Comparison of ENCODE assay signal across 14 cellular contexts in the genomic region with DNA sequence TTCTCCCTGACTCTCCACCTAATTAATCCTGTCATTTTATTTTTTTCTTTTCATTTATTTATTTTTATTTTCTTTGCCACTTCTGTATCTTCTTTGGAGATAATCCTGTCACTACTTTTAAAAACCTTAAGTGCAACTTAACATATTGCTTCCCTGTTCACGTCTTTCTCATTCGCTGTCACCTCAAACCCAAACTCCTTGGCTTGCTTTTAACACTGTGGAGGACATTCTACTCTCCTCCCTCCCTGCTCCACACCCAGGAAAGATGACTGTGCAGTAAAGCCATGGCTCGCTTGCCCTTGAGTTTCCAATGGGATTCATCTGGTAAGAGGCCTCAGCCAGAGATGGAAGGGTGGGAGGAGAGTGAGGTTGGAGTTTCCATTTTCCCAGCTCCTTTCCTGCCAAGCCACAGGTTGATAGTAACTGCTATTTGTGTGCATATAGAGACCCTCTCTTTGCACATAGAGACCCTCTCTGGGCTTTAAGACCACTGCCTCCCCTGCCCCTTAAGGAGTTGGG. TPM values are rescaled to one million over a fixed set of nuclear protein-coding genes. Genes with fewer than 3 reads are reported as not detected.
A peak's percentile ranks its signal among the peaks of the same experiment; 100 is the strongest.
DNase-seq lines count a peak whose midpoint lies in the region; ATAC-seq, FAIRE-seq and TF ChIP-seq lines count a peak whose summit lies in the region.
"Had no signal": no experiment of that assay in that cellular context is flagged by ENCODE, and none has a peak within 500 bp of the region (broad histone marks: within the 10 kb centered on the region; RNA-seq: fewer than 3 reads in every experiment).

No MANE protein-coding gene starts in this region.

- no peak overlapping the region for H3K4ac ChIP-seq in neuronal stem cell (ENCODE audit: low read length)

- H2AFZ ChIP-seq in K562 (ENCODE audit: low read depth, low read length) = peak overlapping the region; percentile 92
- no peak overlapping the region for H2AFZ ChIP-seq in neuronal stem cell (ENCODE audit: low read length)

- 5% methylated on average over 3 of the region's 3 CpGs for WGBS in K562 (ENCODE audit: insufficient coverage, low coverage, missing lambda C conversion rate)
- WGBS in suprapubic skin = 71% methylated on average over 3 of the region's 3 CpGs
- WGBS in neuronal stem cell (ENCODE audit: extremely low coverage in 2 of 2, insufficient read length in 2 of 2, insufficient replicate concordance in 1 of 2), 2 donors = no CpG with 5 or more reads among the region's 3 CpGs

- no peak overlapping the region for H3K18ac ChIP-seq in neuronal stem cell (ENCODE audit: low read length)

- H3K4me2 ChIP-seq in K562 (ENCODE audit: insufficient read depth, low read length) (peak overlapping the region; percentile 26), neuronal stem cell (ENCODE audit: insufficient read depth, low read length, poor library complexity, severe bottlenecking) (no peak overlapping the region)
- H3K4me2 ChIP-seq: SK-N-SH had no signal

- H3K9me1 ChIP-seq in K562 (ENCODE audit: control insufficient read depth, insufficient read depth, low read length) = no peaks in the 10 kb centered on the region

- no peaks in the 10 kb centered on the region for H3K79me1 ChIP-seq in neuronal stem cell (ENCODE audit: low read depth, low read length)

- DNase-seq in K562 (ENCODE audit: extremely low read depth in 1 of 4, low spot score in 3 of 4) (peak; percentile 53 to 81 (median 66)), left ventricle myocardium superior (no peak), suprapubic skin (ENCODE audit: low spot score in 2 of 2) (no peak), HuH-7.5 (ENCODE audit: low spot score) (no peak), neuronal stem cell (ENCODE audit: low spot score) (no peak), posterior cingulate gyrus (no peak)
- DNase-seq: activated CD8-positive, alpha-beta T cell treated with anti-CD3 and anti-CD28 coated beads, Interleukin-2, amount 10 ng/mL, durations not matched to agents 7 days and 5 days; foreskin melanocyte; NCI-H2107; SK-N-SH had no signal

- in situ Hi-C loops in K562 (cut with MboI) = loop anchor here (5.0 kb wide), 1 partner anchor 67 kb away; no protein-coding TSS in a partner anchor

- POLR2A ChIA-PET in HEK293 (lab: Yijun Ruan, JAX) (interaction anchor here (1.2 kb wide), 1 partner anchor 26 kb away, joined by 3 read pairs; no protein-coding TSS in a partner anchor), K562 (lab: Yijun Ruan, JAX) (interaction anchor here (0.7 to 1.6 kb wide), 3 partner anchors 11 to 28 kb away, joined by 3 to 8 read pairs (median 4); no protein-coding TSS in a partner anchor)

- no peak overlapping the region for H4K91ac ChIP-seq in neuronal stem cell (ENCODE audit: low read depth, low read length, poor library complexity)

- no peak overlapping the region for H3K27ac ChIP-seq in HEK293 (ENCODE audit: extremely low read depth, low read depth, low read length)
- peak overlapping the region; percentile 63 for H3K27ac ChIP-seq in K562 (ENCODE audit: extremely low read depth, low read depth, low read length)
- H3K27ac ChIP-seq in suprapubic skin = peak overlapping the region; percentile 37
- no peak overlapping the region for H3K27ac ChIP-seq in neuronal stem cell (replicated peaks; ENCODE audit: low read length)

- 0 out of 2 replicates have a peak, but pooled peaks have one; percentile 29 for TF ChIP-seq POLR2A in K562 (conservative IDR thresholded peaks at IDR 0.05)
- no peak for TF ChIP-seq POLR2A in suprapubic skin (IDR thresholded peaks at IDR 0.05)

- no peak overlapping the region for H3K23ac ChIP-seq in neuronal stem cell (ENCODE audit: low read depth, low read length, poor library complexity)

- H3K9ac ChIP-seq in K562 (ENCODE audit: insufficient read depth in 1 of 2, low read depth in 2 of 2, low read length in 2 of 2) (peak overlapping the region; percentile 8 to 33; a peak in 3 of 4 replicates), neuronal stem cell (ENCODE audit: low read depth, low read length, poor library complexity) (no peak overlapping the region)
- H3K9ac ChIP-seq: SK-N-SH had no signal

- BruUV-seq in K562 (replicated peaks; lab: Mats Ljungman, UMichigan) = no TSS peak

- H4K8ac ChIP-seq in neuronal stem cell (ENCODE audit: low read depth, low read length) = no peak overlapping the region

- H2BK120ac ChIP-seq in neuronal stem cell (ENCODE audit: low read depth, low read length) = no peak overlapping the region

- H3K14ac ChIP-seq in neuronal stem cell (ENCODE audit: low read length) = no peak overlapping the region

- TF ChIP-seq CTCF in HEK293 (tag by site-specific recombination; IDR thresholded peaks at IDR 0.05) (no peak), K562 (IDR thresholded peaks at IDR 0.05 in 2 of 3, conservative IDR thresholded peaks at IDR 0.05 in 1 of 3; ENCODE audit: insufficient read depth in 2 of 3, low read depth in 1 of 3, low read length in 3 of 3) (no peak), suprapubic skin (IDR thresholded peaks at IDR 0.05) (no peak)

- no peak overlapping the region for H2BK12ac ChIP-seq in neuronal stem cell (ENCODE audit: low read length)

- peak; percentile 40 for FAIRE-seq in K562 (lab: Jason Lieb, UNC)
- FAIRE-seq: astrocyte, GM19239 had no signal

- H3K27me3 ChIP-seq in K562 (ENCODE audit: control insufficient read depth in 2 of 2, insufficient read depth in 2 of 2, low read length in 2 of 2) (no peaks in the 10 kb centered on the region), suprapubic skin (no peaks in the 10 kb centered on the region), neuronal stem cell (ENCODE audit: control insufficient read depth in 3 of 3, insufficient read depth in 3 of 3, low read depth in 1 of 3, low read length in 3 of 3) (no peaks in the 10 kb centered on the region)

- intact Hi-C loops in K562 (cut with micrococcal nuclease) = loop anchor here (10.0 kb wide), 1 partner anchor 135 kb away; the partner anchor contains the start of gene PSMG1
- intact Hi-C loops in left ventricle myocardium superior (cut with micrococcal nuclease) = loop anchor here (10.0 kb wide), 1 partner anchor 65 kb away; a partner anchor contains a TSS
- intact Hi-C loops in posterior cingulate gyrus (cut with DNase I) = no loop called here

- no peaks in the 10 kb centered on the region; the same call in 1 of the 2 replicates for H3K4me1 ChIP-seq in HEK293 (ENCODE audit: control insufficient read depth, insufficient read depth, low read length)
- peaks cover 22 to 53% of the 10 kb centered on the region in 2 experiments for H3K4me1 ChIP-seq in K562 (replicated peaks in 1 of 2; ENCODE audit: control insufficient read depth in 2 of 2, insufficient read depth in 2 of 2, low read length in 2 of 2)
- H3K4me1 ChIP-seq in suprapubic skin = peaks cover 16% of the 10 kb centered on the region
- no peaks in the 10 kb centered on the region for H3K4me1 ChIP-seq in neuronal stem cell (ENCODE audit: control insufficient read depth in 2 of 2, insufficient read depth in 1 of 2, low read depth in 1 of 2, low read length in 2 of 2)

- H3K4me3 ChIP-seq in HEK293 (ENCODE audit: low read depth, low read length) (no peak overlapping the region), K562 (no peak overlapping the region), suprapubic skin (no peak overlapping the region), neuronal stem cell (ENCODE audit: low read length in 2 of 2) (no peak overlapping the region)
- H3K4me3 ChIP-seq: psoas muscle had no signal

- CTCF ChIA-PET in HEK293 (lab: Yijun Ruan, JAX) = interaction anchor here (0.9 kb wide), 1 partner anchor 123 kb away, joined by 5 read pairs; no protein-coding TSS in a partner anchor
- CTCF ChIA-PET in K562 (lab: Yijun Ruan, JAX; ENCODE audit: low intra/inter-chr PET ratio) = no interaction called here

- H3K9me3 ChIP-seq in HEK293 (ENCODE audit: control insufficient read depth, insufficient read depth, low read depth, low read length) = no peaks in the 10 kb centered on the region
- 0 out of 2 replicates have a peak, but pooled peaks cover 2% of the 10 kb centered on the region for H3K9me3 ChIP-seq in K562 (replicated peaks; ENCODE audit: control insufficient read depth, insufficient read depth, low read depth, low read length)
- H3K9me3 ChIP-seq in suprapubic skin = no peaks in the 10 kb centered on the region
- no peaks in the 10 kb centered on the region for H3K9me3 ChIP-seq in neuronal stem cell (replicated peaks in 1 of 2; ENCODE audit: control insufficient read depth in 2 of 2, insufficient read depth in 1 of 2, low read depth in 1 of 2, low read length in 2 of 2)
- H3K9me3 ChIP-seq: psoas muscle, SK-N-SH had no signal

- ATAC-seq in K562 (peak; percentile 70), left ventricle myocardium superior (peak; percentile 72)
- ATAC-seq: activated CD8-positive, alpha-beta T cell treated with anti-CD3 and anti-CD28 coated beads, Interleukin-2, amount 10 ng/mL, durations not matched to agents 7 days and 5 days had no signal

- H3K79me2 ChIP-seq in K562 (ENCODE audit: control insufficient read depth, insufficient read depth, low read length) = peaks cover 1% of the 10 kb centered on the region; the same call in 2 of the 3 replicates

- H2BK15ac ChIP-seq in neuronal stem cell (ENCODE audit: low read length) = no peak overlapping the region

- TF ChIP-seq RAD21 in K562 (CRISPR knock-in tag; conservative IDR thresholded peaks at IDR 0.05 in 1 of 2, IDR thresholded peaks at IDR 0.05 in 1 of 2) = no peak

- H4K20me1 ChIP-seq in K562 (replicated peaks; ENCODE audit: control insufficient read depth, insufficient read depth, low read length) = no peaks in the 10 kb centered on the region

- H2AK5ac ChIP-seq in neuronal stem cell (ENCODE audit: low read depth, low read length) = no peak overlapping the region

- no peaks in the 10 kb centered on the region for H3K36me3 ChIP-seq in HEK293 (ENCODE audit: control insufficient read depth in 2 of 2, insufficient read depth in 1 of 2, low read length in 2 of 2)
- H3K36me3 ChIP-seq in K562 (ENCODE audit: control insufficient read depth, insufficient read depth, low read length) = no peaks in the 10 kb centered on the region
- H3K36me3 ChIP-seq in suprapubic skin = no peaks in the 10 kb centered on the region
- no peaks in the 10 kb centered on the region for H3K36me3 ChIP-seq in neuronal stem cell (replicated peaks in 1 of 2; ENCODE audit: control insufficient read depth in 2 of 2, insufficient read depth in 2 of 2, low read length in 2 of 2)

- H2BK5ac ChIP-seq in neuronal stem cell (ENCODE audit: low read length) = no peak overlapping the region

- TF ChIP-seq EP300 in K562 (IDR thresholded peaks at IDR 0.05; ENCODE audit: low read length) = peak; percentile 50; the same call in 1 of the 2 replicates
- TF ChIP-seq EP300 in suprapubic skin (IDR thresholded peaks at IDR 0.05) = no peak

RNA-seq across cellular contexts. Expression of gene BRWD1, which starts 6.4 kb away (rescaled TPM):
- total RNA-seq in K562 (2011; cell fraction: chromatin; rRNA removed; ENCODE audit: low replicate concordance) = 104 and 356 TPM in 2 replicates
- 54.4 and 64.3 TPM in 2 replicates for total RNA-seq in K562 (2011; cell fraction: nucleolus; rRNA removed)
- total RNA-seq in K562 (2011; cell fraction: nucleoplasm; rRNA removed) = 179 and 274 TPM in 2 replicates
- 29.8 and 34.1 TPM in 2 replicates for total RNA-seq in K562 (2014; rRNA removed)
- 60.2 and 70.5 TPM in 2 replicates for total RNA-seq in K562 (2014; rRNA removed; fragmentation: Illumina TruSeq; extraction: Trizol)
- total RNA-seq in K562 (2015; rRNA removed; fragmentation: Illumina TruSeq; extraction: Trizol) = 45.4 and 48.3 TPM in 2 replicates
- 40.5 and 42.4 TPM in 2 replicates for total RNA-seq in K562 (2021)
- polyA plus RNA-seq in K562 (2011; rRNA removed) = 27.8 and 39.5 TPM in 2 replicates
- 9.7 and 20.5 TPM in 2 replicates for polyA plus RNA-seq in K562 (2011; cell fraction: cytosol; rRNA removed)
- polyA plus RNA-seq in K562 (2011; cell fraction: nucleus; rRNA removed) = 26.0 and 35.2 TPM in 2 replicates
- 17.7 and 21.7 TPM in 2 replicates for polyA plus RNA-seq in K562 (2012)
- 23.0 and 25.3 TPM in 2 replicates for polyA plus RNA-seq in K562 (2014; fragmentation: Illumina TruSeq; extraction: Trizol)
- polyA plus RNA-seq in K562 (2014; fragmentation: Nextera tagmentation; extraction: Ambion mirVana) = 10 to 100 TPM; 10.1 to 11.2 TPM
- polyA plus RNA-seq in K562 (2014; rRNA removed) = 22.9 and 28.0 TPM in 2 replicates
- polyA minus RNA-seq in K562 (2011; rRNA and poly(A)+ RNA removed) = 152 and 172 TPM in 2 replicates
- polyA minus RNA-seq in K562 (2011; cell fraction: cytosol; rRNA and poly(A)+ RNA removed) = 28.8 and 35.4 TPM in 2 replicates
- polyA minus RNA-seq in K562 (2011; cell fraction: nucleus; rRNA and poly(A)+ RNA removed) = 123 and 195 TPM in 2 replicates
- total RNA-seq in left ventricle myocardium superior = 34.2 TPM
- total RNA-seq in suprapubic skin = 100 to 1,000 TPM in 1 of 4 donors, 10 to 100 TPM in 3; 45.7 to 143 (median 63.1) TPM
- 18.5 TPM for polyA plus RNA-seq in neuronal stem cell (2013, experiment 1 of 2)
- 19.3 TPM for polyA plus RNA-seq in neuronal stem cell (2013, experiment 2 of 2)

RNA-seq across cellular contexts. Expression of gene HMGN1, which starts 29.0 kb away (rescaled TPM):
- total RNA-seq in K562 (2011; cell fraction: chromatin; rRNA removed; ENCODE audit: low replicate concordance) = 108 and 251 TPM in 2 replicates
- total RNA-seq in K562 (2011; cell fraction: nucleolus; rRNA removed) = 84.9 and 94.7 TPM in 2 replicates
- 175 and 253 TPM in 2 replicates for total RNA-seq in K562 (2011; cell fraction: nucleoplasm; rRNA removed)
- total RNA-seq in K562 (2014; rRNA removed) (440 and 497 TPM in 2 replicates), K562 (2014; rRNA removed; fragmentation: Illumina TruSeq; extraction: Trizol) (567 and 664 TPM in 2 replicates), K562 (2015; rRNA removed; fragmentation: Illumina TruSeq; extraction: Trizol) (577 and 626 TPM in 2 replicates), K562 (2021) (524 and 567 TPM in 2 replicates), left ventricle myocardium superior (75.4 TPM), suprapubic skin (100 to 1,000 TPM in 2 of 4 donors, 10 to 100 TPM in 2; 63.1 to 130 (median 101) TPM)
- polyA plus RNA-seq in K562 (2011; rRNA removed) (329 and 455 TPM in 2 replicates), K562 (2014; fragmentation: Illumina TruSeq; extraction: Trizol) (478 and 498 TPM in 2 replicates), K562 (2014; fragmentation: Nextera tagmentation; extraction: Ambion mirVana) (100 to 1,000 TPM; 124 to 158 TPM), K562 (2014; rRNA removed) (539 and 577 TPM in 2 replicates)
- 77.8 and 235 TPM in 2 replicates for polyA plus RNA-seq in K562 (2011; cell fraction: cytosol; rRNA removed)
- polyA plus RNA-seq in K562 (2011; cell fraction: nucleus; rRNA removed) = 298 and 403 TPM in 2 replicates
- 541 and 564 TPM in 2 replicates for polyA plus RNA-seq in K562 (2012)
- polyA minus RNA-seq in K562 (2011; rRNA and poly(A)+ RNA removed) = 224 and 259 TPM in 2 replicates
- polyA minus RNA-seq in K562 (2011; cell fraction: cytosol; rRNA and poly(A)+ RNA removed) = 123 and 142 TPM in 2 replicates
- 91.1 and 169 TPM in 2 replicates for polyA minus RNA-seq in K562 (2011; cell fraction: nucleus; rRNA and poly(A)+ RNA removed)
- polyA plus RNA-seq in neuronal stem cell (2013, experiment 1 of 2) = 572 TPM
- polyA plus RNA-seq in neuronal stem cell (2013, experiment 2 of 2) = 584 TPM

Comparison
In these comparisons a context has a peak if more than half of its experiments do, and no peak if none do; other contexts are left out.
1. H3K27ac ChIP-seq: peak in K562 (single experiment) and suprapubic skin (single experiment); none in HEK293 (single experiment) and neuronal stem cell (single experiment).
2. DNase-seq: peak in K562 (4 of 4); none in left ventricle myocardium superior (single experiment), suprapubic skin (0 of 2), HuH-7.5 (single experiment), neuronal stem cell (single experiment) and posterior cingulate gyrus (0 of 10).
3. Of the 44 proteins assayed by ChIP-seq in both K562 and HEK293: peak only in K562: PRDM10, ZEB2 and ZNF175; only in HEK293: none; in both: none; in neither: 40; mixed calls (peak in some experiments, not most) for 1.